In genomic region chr7:11858026-11858425, GRCh38 we compare ENCODE assay signal across 14 cellular contexts. TPM values are rescaled to one million over a fixed set of nuclear protein-coding genes. Genes with fewer than 3 reads are reported as not detected.
"Had no signal": no experiment of that assay in that cellular context is flagged by ENCODE, and none has a peak within 500 bp of the region (broad histone marks: within the 10 kb centered on the region; RNA-seq: fewer than 3 reads in every experiment).

No MANE protein-coding gene starts in this region.

- H3K9me3 Mint-ChIP-seq: activated CD4-positive, alpha-beta memory T cell treated with anti-CD3 and anti-CD28 coated beads for 36 hours; nephron progenitor cell had no signal

- H3K27ac ChIP-seq: cardiac muscle cell had no signal

- FAIRE-seq: keratinocyte had no signal

- H3K27me3 Mint-ChIP-seq: activated CD4-positive, alpha-beta memory T cell treated with anti-CD3 and anti-CD28 coated beads for 36 hours; activated naive CD8-positive, alpha-beta T cell had no signal

- DNase-seq: activated CD4-positive, alpha-beta memory T cell treated with anti-CD3 and anti-CD28 coated beads for 36 hours; activated CD4-positive, alpha-beta T cell treated with anti-CD3 and anti-CD28 coated beads for 4 hours; activated T-cell treated with anti-CD3 and anti-CD28 coated beads for 4 hours; nephron progenitor cell; nucleus accumbens; retina; stimulated activated naive CD4-positive, alpha-beta T cell had no signal

- H3K27ac Mint-ChIP-seq: activated CD4-positive, alpha-beta memory T cell treated with anti-CD3 and anti-CD28 coated beads for 36 hours; activated naive CD8-positive, alpha-beta T cell; nephron progenitor cell; WTC11 had no signal

- ATAC-seq: left lobe of liver, WTC11 had no signal

- H3K4me1 Mint-ChIP-seq: nephron progenitor cell, WTC11 had no signal

- H3K36me3 ChIP-seq: cardiac muscle cell had no signal

- H3K36me3 Mint-ChIP-seq: activated CD4-positive, alpha-beta memory T cell treated with anti-CD3 and anti-CD28 coated beads for 36 hours; activated naive CD8-positive, alpha-beta T cell had no signal

- H3K4me3 ChIP-seq: cardiac muscle cell had no signal

- H3K4me3 Mint-ChIP-seq: activated CD4-positive, alpha-beta memory T cell treated with anti-CD3 and anti-CD28 coated beads for 36 hours; activated naive CD8-positive, alpha-beta T cell; nephron progenitor cell; WTC11 had no signal

RNA-seq across cellular contexts. Expression of gene THSD7A, which starts 26.0 kb away (rescaled TPM):
- total RNA-seq: activated CD4-positive, alpha-beta memory T cell treated with anti-CD3 and anti-CD28 coated beads for 36 hours; myocyte; T-helper 2 cell treated with Interferon-gamma antibody and Interleukin-4, amounts not matched to agents 100 ng/mL and 5 ng/mL, for 36 hours had no signal
- polyA plus RNA-seq: keratinocyte had no signal
